ENCODE assay signal across 2 cellular contexts in genomic region chr11:3662856-3663255, GRCh38.
TF ChIP-seq lines count a peak whose summit lies in the region.

No MANE protein-coding gene starts in this region.

TF ChIP-seq in HCT116, 20 proteins besides CTCF, POLR2A, EP300 and RAD21:
- no peak for TF ChIP-seq SRF (IDR thresholded peaks at IDR 0.05; ENCODE audit: low read depth)
- TF ChIP-seq YY1 (IDR thresholded peaks at IDR 0.05; ENCODE audit: extremely low read depth, insufficient replicate concordance, low read depth, low read length) = no peak
- no peak for TF ChIP-seq EZH2 (IDR thresholded peaks at IDR 0.05)
- no peak for TF ChIP-seq SIN3A (IDR thresholded peaks at IDR 0.05; ENCODE audit: low read depth)
TF ChIP-seq in HCT116: peak in this region for 0.

TF ChIP-seq in K562, 482 proteins besides CTCF, POLR2A, EP300 and RAD21:
- TF ChIP-seq ZBTB7A (IDR thresholded peaks at IDR 0.05; ENCODE audit: borderline replicate concordance, control insufficient read depth, low read depth, low read length) = no peak
- no peak for TF ChIP-seq RERE (CRISPR knock-in tag; IDR thresholded peaks at IDR 0.05; ENCODE audit: borderline replicate concordance)
- no peak for TF ChIP-seq DACH1 (IDR thresholded peaks at IDR 0.05; ENCODE audit: partially characterized antibody)
- peak in 1 of 2 experiments; percentile 65; a peak in 1 of 4 replicates for TF ChIP-seq HDAC1 (IDR thresholded peaks at IDR 0.05)
- TF ChIP-seq CTBP1 (IDR thresholded peaks at IDR 0.05; ENCODE audit: borderline replicate concordance) = 0 out of 2 replicates have a peak, but pooled peaks have one; percentile 24
- TF ChIP-seq MTA1 (IDR thresholded peaks at IDR 0.05; ENCODE audit: borderline replicate concordance) = peak; percentile 93
- TF ChIP-seq ZBTB2 (IDR thresholded peaks at IDR 0.05) = peak; percentile 89
- peak; percentile 85 for TF ChIP-seq BCOR (IDR thresholded peaks at IDR 0.05)
- peak; percentile 72 for TF ChIP-seq GATA2 (CRISPR knock-in tag; IDR thresholded peaks at IDR 0.05)
- TF ChIP-seq TRIM24 (IDR thresholded peaks at IDR 0.05) = peak; percentile 44 to 51; a peak in 2 of 4 replicates
- TF ChIP-seq ZC3H11A (IDR thresholded peaks at IDR 0.05; ENCODE audit: low read depth, low read length) = 0 out of 2 replicates have a peak, but pooled peaks have one; percentile 53
